In genomic region chr6:163745566-163746400, GRCh38 we compare ENCODE assay signal across 12 cellular contexts.
DNase-seq lines count a peak whose midpoint lies in the region; ATAC-seq, FAIRE-seq and TF ChIP-seq lines count a peak whose summit lies in the region.
"Had no signal": no experiment of that assay in that cellular context is flagged by ENCODE, and none has a peak within 500 bp of the region (broad histone marks: within the 10 kb centered on the region; RNA-seq: fewer than 3 reads in every experiment).

No MANE protein-coding gene starts in this region.

- peaks cover 15 to 24% of the 10 kb centered on the region in 2 donors for H3K4me1 Mint-ChIP-seq in natural killer cell treated with Interleukin-12 subunit alpha and Interleukin-12 subunit beta and Interleukin-15 and Interleukin-18, amount 100 ng/mL, for 72 hours (ENCODE audit: low read depth in 2 of 2)

- H3K36me3 Mint-ChIP-seq in natural killer cell treated with Interleukin-12 subunit alpha and Interleukin-12 subunit beta and Interleukin-15 and Interleukin-18, amount 100 ng/mL, for 72 hours: no peaks in the 10 kb centered on the region

- no peak for TF ChIP-seq CTCF in A549 (IDR thresholded peaks at IDR 0.05)

- TF ChIP-seq POLR2A in A549 (IDR thresholded peaks at IDR 0.05; ENCODE audit: low read length): no peak

- no peaks in the 10 kb centered on the region for H3K9me3 Mint-ChIP-seq in natural killer cell treated with Interleukin-12 subunit alpha and Interleukin-12 subunit beta and Interleukin-15 and Interleukin-18, amount 100 ng/mL, for 72 hours
- H3K9me3 Mint-ChIP-seq: activated CD4-positive, alpha-beta T cell treated with anti-CD3 and anti-CD28 coated beads, Interleukin-2, amount 10 ng/mL, durations not matched to agents 7 days and 5 days; dendritic cell treated with granulocyte-macrophage colony-stimulating factor and Interleukin-4, amounts not matched to agents 40 ng/mL and 50 ng/mL, for 4 days had no signal

- no peak for TF ChIP-seq RAD21 in A549 (conservative IDR thresholded peaks at IDR 0.05 in 1 of 2, IDR thresholded peaks at IDR 0.05 in 1 of 2)

- CTCF ChIA-PET in A549 (lab: Yijun Ruan, JAX): no interaction called here

- DNase-seq in A549 (ENCODE audit: low read depth in 1 of 2, low spot score in 1 of 2) (peak; percentile 15 to 17), LHCN-M2 (ENCODE audit: low read depth) (peak; percentile 91), dermis microvascular lymphatic vessel endothelial cell (ENCODE audit: low read depth in 2 of 2) (peak; percentile 51 to 68), kidney tubule cell (ENCODE audit: low spot score) (peak; percentile 98), NCI-H187 treated with DMSO at 0.1 percent for 48 hours (lab: John Stamatoyannopoulos, UW) (no peak), superior temporal gyrus (ENCODE audit: extremely low spot score) (no peak), frontal cortex (ENCODE audit: low spot score in 2 of 2) (no peak)
- DNase-seq in natural killer cell treated with Interleukin-12 subunit alpha and Interleukin-12 subunit beta and Interleukin-15 and Interleukin-18, amount 100 ng/mL, for 72 hours (ENCODE audit: low spot score): no peak
- DNase-seq: activated CD4-positive, alpha-beta T cell treated with anti-CD3 and anti-CD28 coated beads, Interleukin-2, amount 10 ng/mL, durations not matched to agents 7 days and 5 days; NCI-H524 treated with DMSO at 0.1 percent for 48 hours; stimulated activated naive CD8-positive, alpha-beta T cell treated with anti-CD3 and anti-CD28 coated beads, Interleukin-15, Interleukin-2, amounts not matched to agents 100 U/mL and 50 U/mL, for 24 hours had no signal

- no peaks in the 10 kb centered on the region for H3K27me3 Mint-ChIP-seq in natural killer cell treated with Interleukin-12 subunit alpha and Interleukin-12 subunit beta and Interleukin-15 and Interleukin-18, amount 100 ng/mL, for 72 hours

- no peaks in the 10 kb centered on the region for H3K4me1 ChIP-seq in A549

- WGBS in A549 (ENCODE audit: missing lambda C conversion rate): 31% methylated on average over 9 of the region's 9 CpGs

- H3K27ac Mint-ChIP-seq in natural killer cell treated with Interleukin-12 subunit alpha and Interleukin-12 subunit beta and Interleukin-15 and Interleukin-18, amount 100 ng/mL, for 72 hours: no peak overlapping the region
- H3K27ac Mint-ChIP-seq: activated CD4-positive, alpha-beta T cell treated with anti-CD3 and anti-CD28 coated beads, Interleukin-2, amount 10 ng/mL, durations not matched to agents 7 days and 5 days had no signal

- H3K27ac ChIP-seq in A549: no peak overlapping the region

- FAIRE-seq in A549 (lab: Jason Lieb, UNC) (no peak), frontal cortex (lab: Jason Lieb, UNC) (no peak)

- no peaks in the 10 kb centered on the region for H3K9me3 ChIP-seq in A549

- no peak overlapping the region for H3K4me3 Mint-ChIP-seq in natural killer cell treated with Interleukin-12 subunit alpha and Interleukin-12 subunit beta and Interleukin-15 and Interleukin-18, amount 100 ng/mL, for 72 hours
- H3K4me3 Mint-ChIP-seq: activated CD4-positive, alpha-beta T cell treated with anti-CD3 and anti-CD28 coated beads, Interleukin-2, amount 10 ng/mL, durations not matched to agents 7 days and 5 days; dendritic cell treated with granulocyte-macrophage colony-stimulating factor and Interleukin-4, amounts not matched to agents 40 ng/mL and 50 ng/mL, for 4 days had no signal

- H3K4me2 ChIP-seq in A549: no peak overlapping the region

- TF ChIP-seq EP300 in A549 (IDR thresholded peaks at IDR 0.05): no peak

- POLR2A ChIA-PET in A549 (lab: Yijun Ruan, JAX): no interaction called here

- no peak overlapping the region for H3K4me3 ChIP-seq in A549

- peak; percentile 54 to 65; a peak in 5 of 6 replicates for ATAC-seq in A549
- ATAC-seq in natural killer cell treated with Interleukin-12 subunit alpha and Interleukin-12 subunit beta and Interleukin-15 and Interleukin-18, amount 100 ng/mL, for 72 hours: no peak
- ATAC-seq: stimulated activated naive CD8-positive, alpha-beta T cell treated with anti-CD3 and anti-CD28 coated beads, Interleukin-15, Interleukin-2, amounts not matched to agents 100 U/mL and 50 U/mL, for 24 hours had no signal

TF ChIP-seq in A549, 52 proteins besides CTCF, POLR2A, EP300 and RAD21:
- TF ChIP-seq BCL3 (IDR thresholded peaks at IDR 0.05): no peak
- TF ChIP-seq EHF (CRISPR knock-in tag; IDR thresholded peaks at IDR 0.05): no peak
- no peak for TF ChIP-seq SMC3 (IDR thresholded peaks at IDR 0.05)
- no peak for TF ChIP-seq HDAC2 (IDR thresholded peaks at IDR 0.05)
- TF ChIP-seq FOXS1 (CRISPR knock-in tag; IDR thresholded peaks at IDR 0.05): no peak
- TF ChIP-seq HES2 (IDR thresholded peaks at IDR 0.05): no peak

Comparison
In these comparisons a context has a peak if more than half of its experiments do, and no peak if none do; other contexts are left out.
1. ATAC-seq: peak in A549 (2 of 2); none in natural killer cell treated with Interleukin-12 subunit alpha and Interleukin-12 subunit beta and Interleukin-15 and Interleukin-18, amount 100 ng/mL, for 72 hours (0 of 2).
2. DNase-seq: peak in A549 (2 of 2), LHCN-M2 (single experiment), dermis microvascular lymphatic vessel endothelial cell (2 of 2) and kidney tubule cell (single experiment); none in NCI-H187 treated with DMSO at 0.1 percent for 48 hours (single experiment), superior temporal gyrus (single experiment), frontal cortex (0 of 2) and natural killer cell treated with Interleukin-12 subunit alpha and Interleukin-12 subunit beta and Interleukin-15 and Interleukin-18, amount 100 ng/mL, for 72 hours (single experiment).